26 cellular contexts compared by ENCODE assay signal in the genomic region with DNA sequence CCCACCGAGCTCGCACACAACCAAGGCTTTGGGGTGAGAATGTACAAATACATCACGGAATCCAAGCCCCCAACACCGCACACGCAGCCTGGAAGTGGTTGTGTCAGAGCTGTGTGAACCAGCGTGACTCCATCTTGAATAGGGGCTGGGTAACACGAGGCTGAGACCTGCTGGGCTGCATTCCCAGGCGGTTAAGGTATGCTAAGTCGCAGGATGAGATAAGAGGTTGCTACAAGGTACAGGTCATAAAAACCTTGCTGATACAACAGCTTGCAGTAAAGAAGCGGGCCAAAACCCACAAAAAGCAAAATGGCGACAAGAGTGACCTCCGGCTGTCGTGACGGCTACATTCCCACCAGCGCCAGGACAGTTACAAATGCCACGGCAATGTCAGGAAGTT.
"Had no signal": no experiment of that assay in that cellular context is flagged by ENCODE, and none has a peak within 500 bp of the region (broad histone marks: within the 10 kb centered on the region; RNA-seq: fewer than 3 reads in every experiment).

No MANE protein-coding gene starts in this region.

- H3K36me3 ChIP-seq: gastrocnemius medialis, prostate gland, vagina had no signal

- H3K27ac Mint-ChIP-seq: memory B cell; mesothelial cell of epicardium; natural killer cell treated with Interleukin-12 subunit alpha and Interleukin-12 subunit beta and Interleukin-15 and Interleukin-18, amount 100 ng/mL, for 72 hours; stimulated activated memory B cell treated with anti-CD40 and anti-IgM and Interleukin-4, amounts not matched to agents 10 μg/mL and 1 μg/mL and 100 μg/mL, for 72 hours; stimulated activated naive CD8-positive, alpha-beta T cell treated with anti-CD3 and anti-CD28 coated beads, Interleukin-15, Interleukin-2, amounts not matched to agents 100 ng/mL and 50 ng/mL, for 24 hours had no signal

- H3K4me1 ChIP-seq: gastrocnemius medialis, pancreas, prostate gland, sigmoid colon, spleen, suprapubic skin, transverse colon, vagina had no signal

- H3K4me3 ChIP-seq: coronary artery, gastrocnemius medialis, lung, mucosa of descending colon, pancreas, prostate gland, sigmoid colon, spleen, suprapubic skin, transverse colon, vagina had no signal

- DNase-seq: dermis blood vessel endothelial cell; effector memory CD4-positive, alpha-beta T cell; gastrocnemius medialis; head of caudate nucleus; kidney; mucosa of descending colon; naive B cell; pancreas; right cardiac atrium; sigmoid colon; spleen; stimulated activated CD4-positive, alpha-beta T cell treated with anti-CD3 and anti-CD28 coated beads, Interleukin-4, amount 100 ng/mL, for 4 hours; transverse colon had no signal

- H3K27me3 ChIP-seq: gastrocnemius medialis, neutrophil, pancreas, sigmoid colon, spleen, suprapubic skin, transverse colon, vagina had no signal

- H3K9me3 Mint-ChIP-seq: memory B cell; mesothelial cell of epicardium; natural killer cell treated with Interleukin-12 subunit alpha and Interleukin-12 subunit beta and Interleukin-15 and Interleukin-18, amount 100 ng/mL, for 72 hours; neural crest cell; stimulated activated memory B cell treated with anti-CD40 and anti-IgM and Interleukin-4, amounts not matched to agents 10 μg/mL and 1 μg/mL and 100 μg/mL, for 72 hours had no signal

- H3K9me3 ChIP-seq: gastrocnemius medialis, mucosa of descending colon, neutrophil, pancreas, prostate gland, sigmoid colon, suprapubic skin, transverse colon, vagina had no signal

- H3K36me3 Mint-ChIP-seq: natural killer cell treated with Interleukin-12 subunit alpha and Interleukin-12 subunit beta and Interleukin-15 and Interleukin-18, amount 100 ng/mL, for 72 hours had no signal

- H3K27ac ChIP-seq: coronary artery, gastrocnemius medialis, neutrophil, pancreas, prostate gland, sigmoid colon, spleen, suprapubic skin, transverse colon, vagina had no signal

- H3K4me1 Mint-ChIP-seq: stimulated activated memory B cell treated with anti-CD40 and anti-IgM and Interleukin-4, amounts not matched to agents 10 μg/mL and 1 μg/mL and 100 μg/mL, for 72 hours had no signal

- H3K27me3 Mint-ChIP-seq: memory B cell; naive B cell; natural killer cell treated with Interleukin-12 subunit alpha and Interleukin-12 subunit beta and Interleukin-15 and Interleukin-18, amount 100 ng/mL, for 72 hours; stimulated activated memory B cell treated with anti-CD40 and anti-IgM and Interleukin-4, amounts not matched to agents 10 μg/mL and 1 μg/mL and 100 μg/mL, for 72 hours; stimulated activated naive CD8-positive, alpha-beta T cell treated with anti-CD3 and anti-CD28 coated beads, Interleukin-15, Interleukin-2, amounts not matched to agents 100 ng/mL and 50 ng/mL, for 24 hours had no signal

- H3K4me3 Mint-ChIP-seq: memory B cell; mesothelial cell of epicardium; naive B cell; natural killer cell treated with Interleukin-12 subunit alpha and Interleukin-12 subunit beta and Interleukin-15 and Interleukin-18, amount 100 ng/mL, for 72 hours; neural crest cell; stimulated activated memory B cell treated with anti-CD40 and anti-IgM and Interleukin-4, amounts not matched to agents 10 μg/mL and 1 μg/mL and 100 μg/mL, for 72 hours; stimulated activated naive CD8-positive, alpha-beta T cell treated with anti-CD3 and anti-CD28 coated beads, Interleukin-15, Interleukin-2, amounts not matched to agents 100 ng/mL and 50 ng/mL, for 24 hours had no signal

- ATAC-seq: gastrocnemius medialis; left lobe of liver; mucosa of descending colon; natural killer cell treated with Interleukin-12 subunit alpha and Interleukin-12 subunit beta and Interleukin-15 and Interleukin-18, amount 100 ng/mL, for 72 hours; pancreas; right cardiac atrium; stimulated activated memory B cell treated with anti-CD40 and anti-IgM and Interleukin-4, amounts not matched to agents 10 μg/mL and 1 μg/mL and 100 μg/mL, for 72 hours had no signal
